ENCODE assay signal across 1 cellular context in the genomic region with DNA sequence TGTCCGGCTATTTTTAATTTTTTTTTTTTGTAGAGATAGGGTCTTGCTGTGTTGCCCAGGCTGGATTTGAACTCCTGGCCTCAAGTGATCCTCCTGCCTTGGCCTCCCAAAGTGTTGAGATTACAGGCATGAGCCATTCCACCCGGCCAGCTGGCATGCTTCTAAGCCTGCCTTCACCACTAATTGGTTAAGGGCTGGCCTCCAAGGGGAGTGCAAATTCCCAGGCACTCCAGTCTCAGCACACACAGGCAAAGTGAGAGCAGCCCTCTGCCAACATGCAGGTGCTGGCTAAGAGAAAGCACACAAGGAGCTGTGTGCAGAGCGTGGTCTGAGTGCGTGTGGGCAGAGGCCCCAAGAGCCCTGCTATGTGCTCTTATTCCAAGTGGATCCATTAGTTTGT.
TF ChIP-seq lines count a peak whose summit lies in the region.

No MANE protein-coding gene starts in this region.

TF ChIP-seq in HepG2, 621 proteins besides CTCF, POLR2A, EP300 and RAD21 (continued from another document):
- TF ChIP-seq, protein P1, sequence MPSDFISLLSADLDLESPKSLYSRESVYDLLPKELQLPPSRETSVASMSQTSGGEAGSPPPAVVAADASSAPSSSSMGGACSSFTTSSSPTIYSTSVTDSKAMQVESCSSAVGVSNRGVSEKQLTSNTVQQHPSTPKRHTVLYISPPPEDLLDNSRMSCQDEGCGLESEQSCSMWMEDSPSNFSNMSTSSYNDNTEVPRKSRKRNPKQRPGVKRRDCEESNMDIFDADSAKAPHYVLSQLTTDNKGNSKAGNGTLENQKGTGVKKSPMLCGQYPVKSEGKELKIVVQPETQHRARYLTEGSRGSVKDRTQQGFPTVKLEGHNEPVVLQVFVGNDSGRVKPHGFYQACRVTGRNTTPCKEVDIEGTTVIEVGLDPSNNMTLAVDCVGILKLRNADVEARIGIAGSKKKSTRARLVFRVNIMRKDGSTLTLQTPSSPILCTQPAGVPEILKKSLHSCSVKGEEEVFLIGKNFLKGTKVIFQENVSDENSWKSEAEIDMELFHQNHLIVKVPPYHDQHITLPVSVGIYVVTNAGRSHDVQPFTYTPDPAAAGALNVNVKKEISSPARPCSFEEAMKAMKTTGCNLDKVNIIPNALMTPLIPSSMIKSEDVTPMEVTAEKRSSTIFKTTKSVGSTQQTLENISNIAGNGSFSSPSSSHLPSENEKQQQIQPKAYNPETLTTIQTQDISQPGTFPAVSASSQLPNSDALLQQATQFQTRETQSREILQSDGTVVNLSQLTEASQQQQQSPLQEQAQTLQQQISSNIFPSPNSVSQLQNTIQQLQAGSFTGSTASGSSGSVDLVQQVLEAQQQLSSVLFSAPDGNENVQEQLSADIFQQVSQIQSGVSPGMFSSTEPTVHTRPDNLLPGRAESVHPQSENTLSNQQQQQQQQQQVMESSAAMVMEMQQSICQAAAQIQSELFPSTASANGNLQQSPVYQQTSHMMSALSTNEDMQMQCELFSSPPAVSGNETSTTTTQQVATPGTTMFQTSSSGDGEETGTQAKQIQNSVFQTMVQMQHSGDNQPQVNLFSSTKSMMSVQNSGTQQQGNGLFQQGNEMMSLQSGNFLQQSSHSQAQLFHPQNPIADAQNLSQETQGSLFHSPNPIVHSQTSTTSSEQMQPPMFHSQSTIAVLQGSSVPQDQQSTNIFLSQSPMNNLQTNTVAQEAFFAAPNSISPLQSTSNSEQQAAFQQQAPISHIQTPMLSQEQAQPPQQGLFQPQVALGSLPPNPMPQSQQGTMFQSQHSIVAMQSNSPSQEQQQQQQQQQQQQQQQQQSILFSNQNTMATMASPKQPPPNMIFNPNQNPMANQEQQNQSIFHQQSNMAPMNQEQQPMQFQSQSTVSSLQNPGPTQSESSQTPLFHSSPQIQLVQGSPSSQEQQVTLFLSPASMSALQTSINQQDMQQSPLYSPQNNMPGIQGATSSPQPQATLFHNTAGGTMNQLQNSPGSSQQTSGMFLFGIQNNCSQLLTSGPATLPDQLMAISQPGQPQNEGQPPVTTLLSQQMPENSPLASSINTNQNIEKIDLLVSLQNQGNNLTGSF (CRISPR knock-in tag; IDR thresholded peaks at IDR 0.05) = 0 out of 2 replicates have a peak, but pooled peaks have one; percentile 29
- TF ChIP-seq ZNF878 (CRISPR knock-in tag; IDR thresholded peaks at IDR 0.05) (no peak), ADNP (CRISPR knock-in tag; IDR thresholded peaks at IDR 0.05) (no peak), ZNF18 (CRISPR knock-in tag; IDR thresholded peaks at IDR 0.05; ENCODE audit: insufficient replicate concordance) (no peak), GPBP1L1 (CRISPR knock-in tag; IDR thresholded peaks at IDR 0.05) (no peak), CHCHD3 (CRISPR knock-in tag; IDR thresholded peaks at IDR 0.05) (0 out of 2 replicates have a peak, but pooled peaks have one; percentile 26), ZNF567 (CRISPR knock-in tag; IDR thresholded peaks at IDR 0.05; ENCODE audit: borderline replicate concordance) (peak; percentile 53; the same call in 1 of the 2 replicates), JUNB (CRISPR knock-in tag; IDR thresholded peaks at IDR 0.05; ENCODE audit: borderline replicate concordance) (no peak), HOXA7 (CRISPR knock-in tag; IDR thresholded peaks at IDR 0.05) (no peak)
- TF ChIP-seq, protein P2, sequence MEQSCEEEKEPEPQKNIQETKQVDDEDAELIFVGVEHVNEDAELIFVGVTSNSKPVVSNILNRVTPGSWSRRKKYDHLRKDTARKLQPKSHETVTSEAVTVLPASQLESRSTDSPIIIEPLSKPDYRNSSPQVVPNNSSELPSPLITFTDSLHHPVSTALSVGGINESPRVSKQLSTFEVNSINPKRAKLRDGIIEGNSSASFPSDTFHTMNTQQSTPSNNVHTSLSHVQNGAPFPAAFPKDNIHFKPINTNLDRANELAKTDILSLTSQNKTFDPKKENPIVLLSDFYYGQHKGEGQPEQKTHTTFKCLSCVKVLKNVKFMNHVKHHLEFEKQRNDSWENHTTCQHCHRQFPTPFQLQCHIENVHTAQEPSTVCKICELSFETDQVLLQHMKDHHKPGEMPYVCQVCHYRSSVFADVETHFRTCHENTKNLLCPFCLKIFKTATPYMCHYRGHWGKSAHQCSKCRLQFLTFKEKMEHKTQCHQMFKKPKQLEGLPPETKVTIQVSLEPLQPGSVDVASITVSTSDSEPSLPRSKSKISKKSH (CRISPR knock-in tag; IDR thresholded peaks at IDR 0.05; ENCODE audit: borderline replicate concordance) = 0 out of 2 replicates have a peak, but pooled peaks have one; percentile 16
